Comparison of ENCODE assay signal across 1 cellular context in the genomic region with DNA sequence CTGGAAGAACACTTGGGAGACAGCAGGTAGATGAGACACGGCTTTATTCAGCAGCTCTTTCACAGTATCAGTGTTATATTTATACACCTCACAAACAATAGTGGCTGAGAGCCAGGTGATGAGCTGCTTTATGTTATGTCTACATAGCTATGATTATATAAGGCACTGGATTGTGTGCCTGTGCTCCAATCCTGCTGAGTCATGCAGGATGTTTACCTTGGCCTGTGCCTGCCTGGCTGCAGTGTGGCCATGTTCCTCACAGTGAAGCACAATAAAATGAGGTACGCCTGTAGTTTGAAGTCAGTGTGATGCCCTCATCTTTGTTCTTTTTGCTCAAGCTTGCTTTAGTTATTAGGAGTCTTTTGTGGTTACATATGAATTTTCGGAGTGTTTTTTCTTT.
TF ChIP-seq lines count a peak whose summit lies in the region.

No MANE protein-coding gene starts in this region.

TF ChIP-seq in K562, 482 proteins besides CTCF, POLR2A, EP300 and RAD21 (continued from another document):
- TF ChIP-seq, protein P1, sequence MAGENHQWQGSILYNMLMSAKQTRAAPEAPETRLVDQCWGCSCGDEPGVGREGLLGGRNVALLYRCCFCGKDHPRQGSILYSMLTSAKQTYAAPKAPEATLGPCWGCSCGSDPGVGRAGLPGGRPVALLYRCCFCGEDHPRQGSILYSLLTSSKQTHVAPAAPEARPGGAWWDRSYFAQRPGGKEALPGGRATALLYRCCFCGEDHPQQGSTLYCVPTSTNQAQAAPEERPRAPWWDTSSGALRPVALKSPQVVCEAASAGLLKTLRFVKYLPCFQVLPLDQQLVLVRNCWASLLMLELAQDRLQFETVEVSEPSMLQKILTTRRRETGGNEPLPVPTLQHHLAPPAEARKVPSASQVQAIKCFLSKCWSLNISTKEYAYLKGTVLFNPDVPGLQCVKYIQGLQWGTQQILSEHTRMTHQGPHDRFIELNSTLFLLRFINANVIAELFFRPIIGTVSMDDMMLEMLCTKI (IDR thresholded peaks at IDR 0.05; ENCODE audit: partially characterized antibody): no peak
- TF ChIP-seq CBX3 (IDR thresholded peaks at IDR 0.05; ENCODE audit: borderline replicate concordance in 1 of 2, low read length in 2 of 2): peak in 1 of 2 experiments; percentile 85; a peak in 1 of 3 replicates
- TF ChIP-seq, protein P2, sequence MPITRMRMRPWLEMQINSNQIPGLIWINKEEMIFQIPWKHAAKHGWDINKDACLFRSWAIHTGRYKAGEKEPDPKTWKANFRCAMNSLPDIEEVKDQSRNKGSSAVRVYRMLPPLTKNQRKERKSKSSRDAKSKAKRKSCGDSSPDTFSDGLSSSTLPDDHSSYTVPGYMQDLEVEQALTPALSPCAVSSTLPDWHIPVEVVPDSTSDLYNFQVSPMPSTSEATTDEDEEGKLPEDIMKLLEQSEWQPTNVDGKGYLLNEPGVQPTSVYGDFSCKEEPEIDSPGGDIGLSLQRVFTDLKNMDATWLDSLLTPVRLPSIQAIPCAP (CRISPR knock-in tag; IDR thresholded peaks at IDR 0.05; ENCODE audit: borderline replicate concordance): no peak
- TF ChIP-seq, protein P3, sequence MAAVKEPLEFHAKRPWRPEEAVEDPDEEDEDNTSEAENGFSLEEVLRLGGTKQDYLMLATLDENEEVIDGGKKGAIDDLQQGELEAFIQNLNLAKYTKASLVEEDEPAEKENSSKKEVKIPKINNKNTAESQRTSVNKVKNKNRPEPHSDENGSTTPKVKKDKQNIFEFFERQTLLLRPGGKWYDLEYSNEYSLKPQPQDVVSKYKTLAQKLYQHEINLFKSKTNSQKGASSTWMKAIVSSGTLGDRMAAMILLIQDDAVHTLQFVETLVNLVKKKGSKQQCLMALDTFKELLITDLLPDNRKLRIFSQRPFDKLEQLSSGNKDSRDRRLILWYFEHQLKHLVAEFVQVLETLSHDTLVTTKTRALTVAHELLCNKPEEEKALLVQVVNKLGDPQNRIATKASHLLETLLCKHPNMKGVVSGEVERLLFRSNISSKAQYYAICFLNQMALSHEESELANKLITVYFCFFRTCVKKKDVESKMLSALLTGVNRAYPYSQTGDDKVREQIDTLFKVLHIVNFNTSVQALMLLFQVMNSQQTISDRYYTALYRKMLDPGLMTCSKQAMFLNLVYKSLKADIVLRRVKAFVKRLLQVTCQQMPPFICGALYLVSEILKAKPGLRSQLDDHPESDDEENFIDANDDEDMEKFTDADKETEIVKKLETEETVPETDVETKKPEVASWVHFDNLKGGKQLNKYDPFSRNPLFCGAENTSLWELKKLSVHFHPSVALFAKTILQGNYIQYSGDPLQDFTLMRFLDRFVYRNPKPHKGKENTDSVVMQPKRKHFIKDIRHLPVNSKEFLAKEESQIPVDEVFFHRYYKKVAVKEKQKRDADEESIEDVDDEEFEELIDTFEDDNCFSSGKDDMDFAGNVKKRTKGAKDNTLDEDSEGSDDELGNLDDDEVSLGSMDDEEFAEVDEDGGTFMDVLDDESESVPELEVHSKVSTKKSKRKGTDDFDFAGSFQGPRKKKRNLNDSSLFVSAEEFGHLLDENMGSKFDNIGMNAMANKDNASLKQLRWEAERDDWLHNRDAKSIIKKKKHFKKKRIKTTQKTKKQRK (IDR thresholded peaks at IDR 0.05; ENCODE audit: borderline replicate concordance, low read depth, low read length): peak; percentile 68
- TF ChIP-seq, protein P4, sequence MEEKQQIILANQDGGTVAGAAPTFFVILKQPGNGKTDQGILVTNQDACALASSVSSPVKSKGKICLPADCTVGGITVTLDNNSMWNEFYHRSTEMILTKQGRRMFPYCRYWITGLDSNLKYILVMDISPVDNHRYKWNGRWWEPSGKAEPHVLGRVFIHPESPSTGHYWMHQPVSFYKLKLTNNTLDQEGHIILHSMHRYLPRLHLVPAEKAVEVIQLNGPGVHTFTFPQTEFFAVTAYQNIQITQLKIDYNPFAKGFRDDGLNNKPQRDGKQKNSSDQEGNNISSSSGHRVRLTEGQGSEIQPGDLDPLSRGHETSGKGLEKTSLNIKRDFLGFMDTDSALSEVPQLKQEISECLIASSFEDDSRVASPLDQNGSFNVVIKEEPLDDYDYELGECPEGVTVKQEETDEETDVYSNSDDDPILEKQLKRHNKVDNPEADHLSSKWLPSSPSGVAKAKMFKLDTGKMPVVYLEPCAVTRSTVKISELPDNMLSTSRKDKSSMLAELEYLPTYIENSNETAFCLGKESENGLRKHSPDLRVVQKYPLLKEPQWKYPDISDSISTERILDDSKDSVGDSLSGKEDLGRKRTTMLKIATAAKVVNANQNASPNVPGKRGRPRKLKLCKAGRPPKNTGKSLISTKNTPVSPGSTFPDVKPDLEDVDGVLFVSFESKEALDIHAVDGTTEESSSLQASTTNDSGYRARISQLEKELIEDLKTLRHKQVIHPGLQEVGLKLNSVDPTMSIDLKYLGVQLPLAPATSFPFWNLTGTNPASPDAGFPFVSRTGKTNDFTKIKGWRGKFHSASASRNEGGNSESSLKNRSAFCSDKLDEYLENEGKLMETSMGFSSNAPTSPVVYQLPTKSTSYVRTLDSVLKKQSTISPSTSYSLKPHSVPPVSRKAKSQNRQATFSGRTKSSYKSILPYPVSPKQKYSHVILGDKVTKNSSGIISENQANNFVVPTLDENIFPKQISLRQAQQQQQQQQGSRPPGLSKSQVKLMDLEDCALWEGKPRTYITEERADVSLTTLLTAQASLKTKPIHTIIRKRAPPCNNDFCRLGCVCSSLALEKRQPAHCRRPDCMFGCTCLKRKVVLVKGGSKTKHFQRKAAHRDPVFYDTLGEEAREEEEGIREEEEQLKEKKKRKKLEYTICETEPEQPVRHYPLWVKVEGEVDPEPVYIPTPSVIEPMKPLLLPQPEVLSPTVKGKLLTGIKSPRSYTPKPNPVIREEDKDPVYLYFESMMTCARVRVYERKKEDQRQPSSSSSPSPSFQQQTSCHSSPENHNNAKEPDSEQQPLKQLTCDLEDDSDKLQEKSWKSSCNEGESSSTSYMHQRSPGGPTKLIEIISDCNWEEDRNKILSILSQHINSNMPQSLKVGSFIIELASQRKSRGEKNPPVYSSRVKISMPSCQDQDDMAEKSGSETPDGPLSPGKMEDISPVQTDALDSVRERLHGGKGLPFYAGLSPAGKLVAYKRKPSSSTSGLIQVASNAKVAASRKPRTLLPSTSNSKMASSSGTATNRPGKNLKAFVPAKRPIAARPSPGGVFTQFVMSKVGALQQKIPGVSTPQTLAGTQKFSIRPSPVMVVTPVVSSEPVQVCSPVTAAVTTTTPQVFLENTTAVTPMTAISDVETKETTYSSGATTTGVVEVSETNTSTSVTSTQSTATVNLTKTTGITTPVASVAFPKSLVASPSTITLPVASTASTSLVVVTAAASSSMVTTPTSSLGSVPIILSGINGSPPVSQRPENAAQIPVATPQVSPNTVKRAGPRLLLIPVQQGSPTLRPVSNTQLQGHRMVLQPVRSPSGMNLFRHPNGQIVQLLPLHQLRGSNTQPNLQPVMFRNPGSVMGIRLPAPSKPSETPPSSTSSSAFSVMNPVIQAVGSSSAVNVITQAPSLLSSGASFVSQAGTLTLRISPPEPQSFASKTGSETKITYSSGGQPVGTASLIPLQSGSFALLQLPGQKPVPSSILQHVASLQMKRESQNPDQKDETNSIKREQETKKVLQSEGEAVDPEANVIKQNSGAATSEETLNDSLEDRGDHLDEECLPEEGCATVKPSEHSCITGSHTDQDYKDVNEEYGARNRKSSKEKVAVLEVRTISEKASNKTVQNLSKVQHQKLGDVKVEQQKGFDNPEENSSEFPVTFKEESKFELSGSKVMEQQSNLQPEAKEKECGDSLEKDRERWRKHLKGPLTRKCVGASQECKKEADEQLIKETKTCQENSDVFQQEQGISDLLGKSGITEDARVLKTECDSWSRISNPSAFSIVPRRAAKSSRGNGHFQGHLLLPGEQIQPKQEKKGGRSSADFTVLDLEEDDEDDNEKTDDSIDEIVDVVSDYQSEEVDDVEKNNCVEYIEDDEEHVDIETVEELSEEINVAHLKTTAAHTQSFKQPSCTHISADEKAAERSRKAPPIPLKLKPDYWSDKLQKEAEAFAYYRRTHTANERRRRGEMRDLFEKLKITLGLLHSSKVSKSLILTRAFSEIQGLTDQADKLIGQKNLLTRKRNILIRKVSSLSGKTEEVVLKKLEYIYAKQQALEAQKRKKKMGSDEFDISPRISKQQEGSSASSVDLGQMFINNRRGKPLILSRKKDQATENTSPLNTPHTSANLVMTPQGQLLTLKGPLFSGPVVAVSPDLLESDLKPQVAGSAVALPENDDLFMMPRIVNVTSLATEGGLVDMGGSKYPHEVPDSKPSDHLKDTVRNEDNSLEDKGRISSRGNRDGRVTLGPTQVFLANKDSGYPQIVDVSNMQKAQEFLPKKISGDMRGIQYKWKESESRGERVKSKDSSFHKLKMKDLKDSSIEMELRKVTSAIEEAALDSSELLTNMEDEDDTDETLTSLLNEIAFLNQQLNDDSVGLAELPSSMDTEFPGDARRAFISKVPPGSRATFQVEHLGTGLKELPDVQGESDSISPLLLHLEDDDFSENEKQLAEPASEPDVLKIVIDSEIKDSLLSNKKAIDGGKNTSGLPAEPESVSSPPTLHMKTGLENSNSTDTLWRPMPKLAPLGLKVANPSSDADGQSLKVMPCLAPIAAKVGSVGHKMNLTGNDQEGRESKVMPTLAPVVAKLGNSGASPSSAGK (IDR thresholded peaks at IDR 0.05): peak; percentile 56
- TF ChIP-seq BMI1 (IDR thresholded peaks at IDR 0.05; ENCODE audit: low read length): no peak
- peak; percentile 80 for TF ChIP-seq C11orf30 (IDR thresholded peaks at IDR 0.05; ENCODE audit: low read depth)
- peak; percentile 90 for TF ChIP-seq NFE2 (IDR thresholded peaks at IDR 0.05; ENCODE audit: low read depth)
- peak; percentile 36 for TF ChIP-seq ZFP36 (IDR thresholded peaks at IDR 0.05; ENCODE audit: low read depth, low read length, partially characterized antibody)
